In the genomic region with DNA sequence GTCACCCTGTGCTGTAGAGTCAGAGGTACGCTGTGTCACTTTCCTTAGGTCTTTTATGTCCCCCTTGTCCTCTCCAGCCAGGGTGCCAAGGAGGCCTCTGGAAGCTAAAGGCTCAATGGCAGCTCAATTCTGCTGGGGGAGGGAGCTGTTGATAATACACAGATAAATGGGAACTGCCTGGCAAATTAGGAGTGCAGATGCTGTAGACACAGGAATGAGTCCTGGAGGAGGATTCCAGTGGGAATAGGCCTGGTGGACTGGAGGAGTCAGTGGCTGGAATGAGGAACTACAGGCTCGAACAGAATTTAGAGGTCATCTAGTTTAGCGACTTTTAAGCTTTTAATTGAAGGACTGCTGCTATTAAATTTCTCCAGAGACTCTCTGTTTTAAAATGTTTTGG, we compare ENCODE assay signal across 1 cellular context.
TF ChIP-seq lines count a peak whose summit lies in the region.

No MANE protein-coding gene starts in this region.

TF ChIP-seq in GM23338, 12 proteins besides CTCF, POLR2A, EP300 and RAD21 (continued from another document):
- no peak for TF ChIP-seq ZNF114 (CRISPR knock-in tag; IDR thresholded peaks at IDR 0.05)
- TF ChIP-seq ZNF462 (CRISPR knock-in tag; IDR thresholded peaks at IDR 0.05): no peak
- TF ChIP-seq EZH2 (IDR thresholded peaks at IDR 0.05; ENCODE audit: low read depth, unreplicated experiment): no peak
- no peak for TF ChIP-seq POLR2AphosphoS5 (IDR thresholded peaks at IDR 0.05; ENCODE audit: low read depth)
- TF ChIP-seq ZNF331 (CRISPR knock-in tag; IDR thresholded peaks at IDR 0.05; ENCODE audit: low read depth): no peak
